Comparison of ENCODE assay signal across 31 cellular contexts in genomic region chr7:111085356-111085755, GRCh38. TPM values are rescaled to one million over a fixed set of nuclear protein-coding genes. Genes with fewer than 3 reads are reported as not detected.
A peak's percentile ranks its signal among the peaks of the same experiment; 100 is the strongest.
DNase-seq lines count a peak whose midpoint lies in the region; ATAC-seq, FAIRE-seq and TF ChIP-seq lines count a peak whose summit lies in the region.
"Had no signal": no experiment of that assay in that cellular context is flagged by ENCODE, and none has a peak within 500 bp of the region (broad histone marks: within the 10 kb centered on the region; RNA-seq: fewer than 3 reads in every experiment).

No MANE protein-coding gene starts in this region.

- POLR2A ChIA-PET in activated CD8-positive, alpha-beta T cell treated with anti-CD3 and anti-CD28 coated beads for 36 hours (lab: Charles Lee), result interaction anchor here (1.3 kb wide), 1 partner anchor 59 kb away, joined by 4 read pairs; no protein-coding TSS in a partner anchor
- POLR2A ChIA-PET in naive thymus-derived CD8-positive, alpha-beta T cell (lab: Charles Lee), result interaction anchor here (0.6 to 0.8 kb wide), 2 partner anchors 56 to 88 kb away, joined by 3 read pairs; no protein-coding TSS in a partner anchor

- H3K36me3 Mint-ChIP-seq in activated T-cell treated with anti-CD3 and anti-CD28 coated beads, Interleukin-2, amount 50 U/mL, for 24 hours (ENCODE audit: low read depth), result peaks cover 9% of the 10 kb centered on the region
- H3K36me3 Mint-ChIP-seq in activated CD8-positive, alpha-beta T cell treated with anti-CD3 and anti-CD28 coated beads for 36 hours (ENCODE audit: low read depth), result peaks cover 15% of the 10 kb centered on the region
- H3K36me3 Mint-ChIP-seq in naive thymus-derived CD8-positive, alpha-beta T cell, result no peaks in the 10 kb centered on the region

- TF ChIP-seq CTCF in activated CD8-positive, alpha-beta T cell treated with anti-CD3 and anti-CD28 coated beads for 36 hours (IDR thresholded peaks at IDR 0.05), result no peak

- DNase-seq in activated T-cell treated with anti-CD3 and anti-CD28 coated beads, Interleukin-2, amount 50 U/mL, for 24 hours, result no peak
- no peak for DNase-seq in activated T-cell treated with anti-CD3 and anti-CD28 coated beads, Interleukin-2, amount 50 U/mL, for 1 hour
- DNase-seq in GM18507 (ENCODE audit: extremely low spot score, insufficient read length, low read depth) (no peak), HuH-7 (ENCODE audit: low spot score) (no peak), anterior cingulate cortex (lab: John Stamatoyannopoulos, UW) (no peak), NCI-H1694 (lab: John Stamatoyannopoulos, UW) (no peak)
- DNase-seq in activated CD8-positive, alpha-beta T cell treated with anti-CD3 and anti-CD28 coated beads for 36 hours, result no peak
- DNase-seq in naive thymus-derived CD8-positive, alpha-beta T cell, result no peak
- DNase-seq: amniotic stem cell; brain microvascular endothelial cell; CD8-positive, alpha-beta memory T cell; cerebellar nuclear complex; DMS 273 treated with DMSO at 0.1 percent for 48 hours; HCEC 1CT; mesendoderm; MV-4-11; NCI-H1436; NCI-H226; NCI-H526 treated with DMSO at 0.1 percent for 48 hours; NK-92 treated with Interleukin-12 subunit alpha and Interleukin-12 subunit beta, amount 100 ng/mL, for 24 hours; PC-3; SK-N-SH; thyroid gland; uterus had no signal

- intact Hi-C loops in activated CD8-positive, alpha-beta T cell treated with anti-CD3 and anti-CD28 coated beads for 36 hours (cut with micrococcal nuclease), result loop anchor here (10.0 kb wide), 1 partner anchor 191 kb away; no protein-coding TSS in a partner anchor

- no peak for ATAC-seq in activated CD8-positive, alpha-beta T cell treated with anti-CD3 and anti-CD28 coated beads for 36 hours
- no peak for ATAC-seq in naive thymus-derived CD8-positive, alpha-beta T cell
- ATAC-seq: activated CD4-positive, CD25-positive, alpha-beta regulatory T cell treated with anti-CD3 and anti-CD28 coated beads, Interleukin-2, amount 50 U/mL, for 24 hours; esophagus mucosa; HepG2; left lobe of liver; PC-3 had no signal

- peaks cover 7% of the 10 kb centered on the region for H3K9me3 Mint-ChIP-seq in activated T-cell treated with anti-CD3 and anti-CD28 coated beads, Interleukin-2, amount 50 U/mL, for 24 hours
- H3K9me3 Mint-ChIP-seq in activated CD8-positive, alpha-beta T cell treated with anti-CD3 and anti-CD28 coated beads for 36 hours, result peaks cover 7% of the 10 kb centered on the region
- H3K9me3 Mint-ChIP-seq in naive thymus-derived CD8-positive, alpha-beta T cell, result no peaks in the 10 kb centered on the region
- H3K9me3 Mint-ChIP-seq: CD8-positive, alpha-beta memory T cell had no signal

- CTCF ChIA-PET in activated CD8-positive, alpha-beta T cell treated with anti-CD3 and anti-CD28 coated beads for 36 hours (lab: Charles Lee), result interaction anchor here (2.0 kb wide), 1 partner anchor 56 kb away, joined by 6 read pairs; no protein-coding TSS in a partner anchor

- no peaks in the 10 kb centered on the region for H3K27me3 Mint-ChIP-seq in activated T-cell treated with anti-CD3 and anti-CD28 coated beads, Interleukin-2, amount 50 U/mL, for 24 hours
- no peaks in the 10 kb centered on the region for H3K27me3 Mint-ChIP-seq in activated CD8-positive, alpha-beta T cell treated with anti-CD3 and anti-CD28 coated beads for 36 hours
- no peaks in the 10 kb centered on the region for H3K27me3 Mint-ChIP-seq in naive thymus-derived CD8-positive, alpha-beta T cell

- peak overlapping the region; percentile 98 for H3K27ac Mint-ChIP-seq in activated T-cell treated with anti-CD3 and anti-CD28 coated beads, Interleukin-2, amount 50 U/mL, for 24 hours
- peak overlapping the region; percentile 97 for H3K27ac Mint-ChIP-seq in activated CD8-positive, alpha-beta T cell treated with anti-CD3 and anti-CD28 coated beads for 36 hours
- peak overlapping the region; percentile 35 to 97 (median 82) for H3K27ac Mint-ChIP-seq in naive thymus-derived CD8-positive, alpha-beta T cell

- H3K4me3 Mint-ChIP-seq in activated T-cell treated with anti-CD3 and anti-CD28 coated beads, Interleukin-2, amount 50 U/mL, for 24 hours, result peak overlapping the region; percentile 20
- H3K4me3 Mint-ChIP-seq in activated CD8-positive, alpha-beta T cell treated with anti-CD3 and anti-CD28 coated beads for 36 hours, result peak overlapping the region; percentile 7
- H3K4me3 Mint-ChIP-seq in naive thymus-derived CD8-positive, alpha-beta T cell, result peak overlapping the region in 3 of 10 donors; percentile 1 to 30 (median 8)

- peak; percentile 60 for FAIRE-seq in GM18507 (lab: Jason Lieb, UNC)
- FAIRE-seq: GM12891, HepG2, islet of Langerhans had no signal

- peaks cover 90% of the 10 kb centered on the region for H3K4me1 Mint-ChIP-seq in activated T-cell treated with anti-CD3 and anti-CD28 coated beads, Interleukin-2, amount 50 U/mL, for 24 hours (ENCODE audit: low read depth)
- peaks cover 79% of the 10 kb centered on the region for H3K4me1 Mint-ChIP-seq in activated CD8-positive, alpha-beta T cell treated with anti-CD3 and anti-CD28 coated beads for 36 hours (ENCODE audit: low read depth)
- H3K4me1 Mint-ChIP-seq in naive thymus-derived CD8-positive, alpha-beta T cell, result peaks cover 23 to 81% (median 67%) of the 10 kb centered on the region in 4 donors

RNA-seq across cellular contexts. Expression of gene LRRN3, which starts 5.6 kb away (rescaled TPM):
- total RNA-seq in activated CD8-positive, alpha-beta T cell treated with anti-CD3 and anti-CD28 coated beads for 36 hours, result 10 to 100 TPM; 32.5 to 34.8 TPM
- 100 to 1,000 TPM; 332 to 337 TPM for total RNA-seq in naive thymus-derived CD8-positive, alpha-beta T cell
- 100 to 1,000 TPM; 127 to 241 (median 223) TPM for polyA plus RNA-seq in naive thymus-derived CD8-positive, alpha-beta T cell
- total RNA-seq: A673, esophagus mucosa, PC-3 had no signal
- polyA plus RNA-seq: HepG2 had no signal

Comparison
In these comparisons a context has a peak if more than half of its experiments do, and no peak if none do; other contexts are left out.
1. RNA of gene LRRN3, which starts 5.6 kb away (total RNA-seq): 332 to 337 TPM in naive thymus-derived CD8-positive, alpha-beta T cell; 32.5 to 34.8 TPM in activated CD8-positive, alpha-beta T cell treated with anti-CD3 and anti-CD28 coated beads for 36 hours; every median in the first group is over 4 times any median in the second.
2. Peak in every context shown above with its lines, with median percentiles within 50 percentile points of each other: H3K27ac Mint-ChIP-seq.